ENCODE assay signal across 24 cellular contexts in the genomic region with DNA sequence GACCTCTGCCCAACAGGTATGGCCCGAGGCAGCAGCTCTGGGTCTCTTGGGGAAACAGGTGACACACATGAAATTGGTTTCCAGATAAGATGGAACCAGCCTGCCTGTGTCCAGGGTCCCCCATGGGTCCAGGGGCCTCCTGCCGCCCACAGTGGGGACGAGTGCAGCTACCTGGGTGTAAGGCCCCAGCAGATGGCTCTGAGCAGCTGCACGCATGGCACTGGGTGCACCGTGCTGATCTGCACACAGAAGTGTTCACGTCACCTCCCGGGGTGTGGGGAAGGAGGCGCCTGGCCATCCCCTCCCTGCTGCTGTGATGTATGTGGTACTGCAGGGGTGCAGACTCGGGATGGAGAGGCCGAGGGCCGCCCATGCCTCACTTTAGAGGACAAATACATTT.
"Had no signal": no experiment of that assay in that cellular context is flagged by ENCODE, and none has a peak within 500 bp of the region (broad histone marks: within the 10 kb centered on the region; RNA-seq: fewer than 3 reads in every experiment).

No MANE protein-coding gene starts in this region.

- H3K4me1 ChIP-seq: colonic mucosa, esophagus squamous epithelium, heart right ventricle, psoas muscle, sigmoid colon, tibial nerve, upper lobe of left lung had no signal

- H3K4me1 Mint-ChIP-seq: mesothelial cell of epicardium, neural crest cell had no signal

- DNase-seq: colonic mucosa; effector memory CD4-positive, alpha-beta T cell; esophagus squamous epithelium; foreskin melanocyte; glutamatergic neuron; heart right ventricle; hippocampal formation; mucosa of descending colon; naive B cell; psoas muscle; right cardiac atrium; sigmoid colon; stimulated activated CD4-positive, alpha-beta T cell treated with anti-CD3 and anti-CD28 coated beads, Interleukin-4, amount 100 ng/mL, for 4 hours; stimulated activated naive CD8-positive, alpha-beta T cell treated with anti-CD3 and anti-CD28 coated beads, Interleukin-15, Interleukin-2, amounts not matched to agents 100 U/mL and 50 U/mL, for 24 hours; upper lobe of left lung had no signal

- H3K27me3 Mint-ChIP-seq: dendritic cell treated with granulocyte-macrophage colony-stimulating factor and Interleukin-4, amounts not matched to agents 40 ng/mL and 50 ng/mL, for 4 days; memory B cell; naive B cell; natural killer cell treated with Interleukin-12 subunit alpha and Interleukin-12 subunit beta and Interleukin-15 and Interleukin-18, amount 100 ng/mL, for 72 hours; stimulated activated memory B cell treated with anti-CD40 and anti-IgM and Interleukin-4, amounts not matched to agents 10 μg/mL and 1 μg/mL and 100 μg/mL, for 72 hours had no signal

- ATAC-seq: heart right ventricle; mucosa of descending colon; natural killer cell treated with Interleukin-12 subunit alpha and Interleukin-12 subunit beta and Interleukin-15 and Interleukin-18, amount 100 ng/mL, for 72 hours; psoas muscle; right cardiac atrium; stimulated activated naive CD8-positive, alpha-beta T cell treated with anti-CD3 and anti-CD28 coated beads, Interleukin-15, Interleukin-2, amounts not matched to agents 100 U/mL and 50 U/mL, for 24 hours had no signal

- H3K9me3 ChIP-seq: colonic mucosa, esophagus squamous epithelium, heart right ventricle, mucosa of descending colon, psoas muscle, sigmoid colon, thoracic aorta, tibial nerve, upper lobe of left lung had no signal

- H3K36me3 Mint-ChIP-seq: naive B cell; natural killer cell treated with Interleukin-12 subunit alpha and Interleukin-12 subunit beta and Interleukin-15 and Interleukin-18, amount 100 ng/mL, for 72 hours had no signal

- H3K9me3 Mint-ChIP-seq: dendritic cell treated with granulocyte-macrophage colony-stimulating factor and Interleukin-4, amounts not matched to agents 40 ng/mL and 50 ng/mL, for 4 days; memory B cell; natural killer cell treated with Interleukin-12 subunit alpha and Interleukin-12 subunit beta and Interleukin-15 and Interleukin-18, amount 100 ng/mL, for 72 hours; neural crest cell; stimulated activated memory B cell treated with anti-CD40 and anti-IgM and Interleukin-4, amounts not matched to agents 10 μg/mL and 1 μg/mL and 100 μg/mL, for 72 hours had no signal

- H3K27ac Mint-ChIP-seq: dendritic cell treated with granulocyte-macrophage colony-stimulating factor and Interleukin-4, amounts not matched to agents 40 ng/mL and 50 ng/mL, for 4 days; memory B cell; mesothelial cell of epicardium; naive B cell; natural killer cell treated with Interleukin-12 subunit alpha and Interleukin-12 subunit beta and Interleukin-15 and Interleukin-18, amount 100 ng/mL, for 72 hours; stimulated activated memory B cell treated with anti-CD40 and anti-IgM and Interleukin-4, amounts not matched to agents 10 μg/mL and 1 μg/mL and 100 μg/mL, for 72 hours had no signal

- H3K4me3 Mint-ChIP-seq: dendritic cell treated with granulocyte-macrophage colony-stimulating factor and Interleukin-4, amounts not matched to agents 40 ng/mL and 50 ng/mL, for 4 days; memory B cell; mesothelial cell of epicardium; naive B cell; natural killer cell treated with Interleukin-12 subunit alpha and Interleukin-12 subunit beta and Interleukin-15 and Interleukin-18, amount 100 ng/mL, for 72 hours; neural crest cell; stimulated activated memory B cell treated with anti-CD40 and anti-IgM and Interleukin-4, amounts not matched to agents 10 μg/mL and 1 μg/mL and 100 μg/mL, for 72 hours had no signal

- H3K27ac ChIP-seq: colonic mucosa, esophagus squamous epithelium, heart right ventricle, psoas muscle, sigmoid colon, thoracic aorta, tibial nerve, upper lobe of left lung had no signal

- H3K4me3 ChIP-seq: colonic mucosa, esophagus squamous epithelium, heart right ventricle, lung, mucosa of descending colon, psoas muscle, sigmoid colon, thoracic aorta, tibial nerve, upper lobe of left lung had no signal

- H3K27me3 ChIP-seq: colonic mucosa, esophagus squamous epithelium, heart right ventricle, sigmoid colon, tibial nerve, upper lobe of left lung had no signal
